In the genomic region with DNA sequence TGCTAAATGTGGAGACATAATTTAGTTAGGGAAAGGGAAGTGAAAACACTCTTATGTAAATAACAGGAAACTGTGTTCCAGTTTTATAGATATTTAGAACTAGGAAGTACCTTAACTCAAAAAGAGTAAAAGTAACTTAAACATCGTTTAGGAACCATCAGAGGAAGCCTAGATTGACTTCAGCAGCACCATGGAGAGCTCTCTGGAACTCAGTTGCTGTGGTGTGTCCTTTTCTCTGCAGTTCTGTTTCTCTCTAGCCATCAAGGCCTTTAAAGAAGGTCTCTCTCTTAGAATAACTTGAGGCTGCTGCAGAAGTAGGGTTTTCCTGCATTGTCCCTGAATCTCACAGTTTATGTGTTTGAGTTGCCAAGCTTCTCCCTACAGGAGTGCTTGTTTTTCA, we compare ENCODE assay signal across 16 cellular contexts. TPM values are rescaled to one million over a fixed set of nuclear protein-coding genes. Genes with fewer than 3 reads are reported as not detected.
DNase-seq lines count a peak whose midpoint lies in the region; ATAC-seq, FAIRE-seq and TF ChIP-seq lines count a peak whose summit lies in the region.
"Had no signal": no experiment of that assay in that cellular context is flagged by ENCODE, and none has a peak within 500 bp of the region (broad histone marks: within the 10 kb centered on the region; RNA-seq: fewer than 3 reads in every experiment).

No MANE protein-coding gene starts in this region.

- TF ChIP-seq CTCF in mammary epithelial cell (conservative IDR thresholded peaks at IDR 0.05 in 1 of 2, IDR thresholded peaks at IDR 0.05 in 1 of 2; ENCODE audit: extremely low read depth in 1 of 2, insufficient read depth in 1 of 2, low read depth in 1 of 2, low read length in 2 of 2): no peak

- no peak overlapping the region for H4K91ac ChIP-seq in mesenchymal stem cell (ENCODE audit: low read length)

- H3K4me3 ChIP-seq in mammary epithelial cell (replicated peaks in 1 of 3; ENCODE audit: insufficient read depth in 1 of 3, low read depth in 2 of 3, low read length in 3 of 3) (no peak overlapping the region), mesenchymal stem cell (ENCODE audit: insufficient read depth in 1 of 2, low read depth in 1 of 2, low read length in 2 of 2) (no peak overlapping the region)
- H3K4me3 ChIP-seq: BLaER1 had no signal

- H3K4ac ChIP-seq in mesenchymal stem cell (ENCODE audit: low read depth in 1 of 2, low read length in 2 of 2): no peak overlapping the region

- intact Hi-C loops in mammary epithelial cell (cut with micrococcal nuclease): no loop called here

- H2BK12ac ChIP-seq in mesenchymal stem cell (ENCODE audit: low read length in 2 of 2): no peak overlapping the region

- no peak overlapping the region for H2AK5ac ChIP-seq in mesenchymal stem cell (ENCODE audit: low read length, severe bottlenecking)

- H3K14ac ChIP-seq in mesenchymal stem cell (ENCODE audit: low read length in 2 of 2): no peak overlapping the region

- H3K36me3 ChIP-seq in mammary epithelial cell (ENCODE audit: insufficient read depth, low read length) (no peaks in the 10 kb centered on the region), mesenchymal stem cell (ENCODE audit: control insufficient read depth in 1 of 2, insufficient read depth in 2 of 2, low read depth in 1 of 2, low read length in 2 of 2) (no peaks in the 10 kb centered on the region)
- H3K36me3 ChIP-seq: BLaER1 had no signal

- H2BK5ac ChIP-seq in mesenchymal stem cell (ENCODE audit: low read depth, low read length, poor library complexity, severe bottlenecking): no peak overlapping the region

- H3K27ac ChIP-seq in mammary epithelial cell (ENCODE audit: insufficient read depth, low read depth, low read length): no peak overlapping the region
- H3K27ac ChIP-seq in mesenchymal stem cell (ENCODE audit: low read length, poor library complexity, severe bottlenecking): no peak overlapping the region
- H3K27ac ChIP-seq: BLaER1 had no signal

- no peak overlapping the region for H2BK15ac ChIP-seq in mesenchymal stem cell (ENCODE audit: low read depth, poor library complexity, severe bottlenecking)

- H3K9ac ChIP-seq in mammary epithelial cell (ENCODE audit: insufficient read depth, low read length) (no peak overlapping the region), mesenchymal stem cell (ENCODE audit: low read length) (no peak overlapping the region)
- H3K9ac ChIP-seq: BLaER1 had no signal

- no peak for FAIRE-seq in frontal cortex (lab: Jason Lieb, UNC)

- H2BK120ac ChIP-seq in mesenchymal stem cell (ENCODE audit: low read depth, low read length): no peak overlapping the region

- H3K4me2 ChIP-seq in mammary epithelial cell (ENCODE audit: insufficient read depth, low read depth, low read length): no peak overlapping the region
- H3K4me2 ChIP-seq in mesenchymal stem cell (ENCODE audit: low read length, poor library complexity, severe bottlenecking): no peak overlapping the region
- H3K4me2 ChIP-seq: BLaER1 had no signal

- H3K27me3 ChIP-seq in mammary epithelial cell (ENCODE audit: insufficient read depth, low read length) (no peaks in the 10 kb centered on the region), mesenchymal stem cell (ENCODE audit: control insufficient read depth in 1 of 2, insufficient read depth in 1 of 2, low read length in 2 of 2) (no peaks in the 10 kb centered on the region)
- H3K27me3 ChIP-seq: BLaER1 had no signal

- in situ Hi-C loops in mammary epithelial cell (cut with MboI; ENCODE audit: low sequenced_read_pairs in 2 of 2): no loop called here

- no peak overlapping the region for H4K8ac ChIP-seq in mesenchymal stem cell (ENCODE audit: low read length)

- WGBS in mammary epithelial cell (ENCODE audit: low coverage, missing lambda C conversion rate): 0% methylated on average over 1 of the region's 1 CpG
- 6% methylated on average over 1 of the region's 1 CpG for WGBS in mesenchymal stem cell

- H3K18ac ChIP-seq in mesenchymal stem cell (ENCODE audit: low read depth in 1 of 2, low read length in 2 of 2): no peak overlapping the region

- H3K23ac ChIP-seq in mesenchymal stem cell (ENCODE audit: low read length in 2 of 2): no peak overlapping the region

- DNase-seq in NOMO-1 treated with dmso at 0.1 percent for 144 hours (lab: John Stamatoyannopoulos, UW; ENCODE audit: unreplicated experiment): peak; percentile 11
- DNase-seq in mammary epithelial cell: peak; percentile 10
- peak; percentile 6 for DNase-seq in mesenchymal stem cell
- DNase-seq in KG1 (lab: John Stamatoyannopoulos, UW): no peak
- DNase-seq in ureter (ENCODE audit: low spot score): no peak
- DNase-seq in frontal cortex (ENCODE audit: low spot score in 2 of 2): no peak
- DNase-seq in dedifferentiated amniotic fluid mesenchymal stem cell (ENCODE audit: extremely low spot score): no peak
- DNase-seq: amygdala; effector CD4-positive, alpha-beta T cell; left colon had no signal

- H3K79me1 ChIP-seq in mesenchymal stem cell (replicated peaks; ENCODE audit: low read length, poor library complexity, severe bottlenecking): no peaks in the 10 kb centered on the region

- dilution Hi-C loops in mammary epithelial cell (cut with HindIII; ENCODE audit: low sequenced_read_pairs): no loop called here

- H3K9me3 ChIP-seq in mammary epithelial cell (replicated peaks; ENCODE audit: insufficient read depth, low read length) (no peaks in the 10 kb centered on the region), mesenchymal stem cell (ENCODE audit: control insufficient read depth, low read length) (peaks cover 2% of the 10 kb centered on the region)
- H3K9me3 ChIP-seq: BLaER1 had no signal

- CTCF ChIA-PET in mammary epithelial cell (lab: Charles Lee; ENCODE audit: low non-redundant PET): interaction anchor here (0.5 kb wide), 1 partner anchor 491 kb away, joined by 3 read pairs; no protein-coding TSS in a partner anchor

- H4K20me1 ChIP-seq in mammary epithelial cell (ENCODE audit: insufficient read depth, low read length): no peaks in the 10 kb centered on the region
- H4K20me1 ChIP-seq: BLaER1 had no signal

- ATAC-seq in HG03432 (IDR thresholded peaks at IDR 0.05; ENCODE audit: unreplicated experiment): peak; percentile 43
- ATAC-seq: left colon; natural killer cell treated with Interleukin-12 subunit alpha and Interleukin-12 subunit beta and Interleukin-15 and Interleukin-18, amount 100 ng/mL, for 72 hours; Panc1 had no signal

- no peaks in the 10 kb centered on the region for H3K4me1 ChIP-seq in mammary epithelial cell (ENCODE audit: insufficient read depth, low read length)
- no peaks in the 10 kb centered on the region for H3K4me1 ChIP-seq in mesenchymal stem cell (ENCODE audit: control insufficient read depth, insufficient read depth, low read depth, low read length)
- H3K4me1 ChIP-seq: BLaER1 had no signal

- no TSS peak for BruUV-seq in mammary epithelial cell (replicated peaks; lab: Mats Ljungman, UMichigan)

- H2AFZ ChIP-seq in mammary epithelial cell (ENCODE audit: low read depth, low read length): no peak overlapping the region
- no peak overlapping the region for H2AFZ ChIP-seq in mesenchymal stem cell (ENCODE audit: low read depth, low read length)

- no peaks in the 10 kb centered on the region for H3K79me2 ChIP-seq in mammary epithelial cell (ENCODE audit: insufficient read depth, low read length)

RNA-seq across cellular contexts. Expression of gene CLVS2, which starts 26.9 kb away (rescaled TPM):
- total RNA-seq in mammary epithelial cell: not detected
- polyA plus RNA-seq in mammary epithelial cell: not detected
- not detected for polyA minus RNA-seq in mammary epithelial cell
- polyA plus RNA-seq in mesenchymal stem cell (2013, experiment 1 of 2): not detected
- polyA plus RNA-seq in mesenchymal stem cell (2013, experiment 2 of 2): 0.01 TPM
- 0.18 TPM for total RNA-seq in ureter
- total RNA-seq in frontal cortex: 34.2 TPM
- total RNA-seq: M059J; natural killer cell treated with Interleukin-12 subunit alpha and Interleukin-12 subunit beta and Interleukin-15 and Interleukin-18, amount 100 ng/mL, for 72 hours; T-helper 2 cell treated with Interferon-gamma antibody and Interleukin-4, amounts not matched to agents 100 ng/mL and 5 ng/mL, for 36 hours had no signal

Comparison
In these comparisons a context has a peak if more than half of its experiments do, and no peak if none do; other contexts are left out.
1. DNase-seq: peak in NOMO-1 treated with dmso at 0.1 percent for 144 hours (single experiment), mammary epithelial cell (single experiment) and mesenchymal stem cell (single experiment); none in KG1 (single experiment), ureter (single experiment), frontal cortex (0 of 2) and dedifferentiated amniotic fluid mesenchymal stem cell (single experiment).
2. RNA of gene CLVS2, which starts 26.9 kb away (total RNA-seq): 34.2 TPM in frontal cortex (single experiment); 0.18 TPM in ureter (single experiment) and not detected in mammary epithelial cell; every median in the first group is over 10 times any median in the second.